In genomic region chr3:197178998-197179397, GRCh38 we compare ENCODE assay signal across 27 cellular contexts.
"Had no signal": no experiment of that assay in that cellular context is flagged by ENCODE, and none has a peak within 500 bp of the region (broad histone marks: within the 10 kb centered on the region; RNA-seq: fewer than 3 reads in every experiment).

No MANE protein-coding gene starts in this region.

- H3K4me1 ChIP-seq: Peyer's patch, SJSA1 had no signal

- H3K9me3 ChIP-seq: body of pancreas, Peyer's patch, SJSA1 had no signal

- H3K27ac ChIP-seq: body of pancreas, Peyer's patch, RWPE1, SJSA1 had no signal

- DNase-seq: activated B cell treated with CpG ODN at 0.5 μM for 24 hours; activated CD4-positive, alpha-beta T cell treated with anti-CD3 and anti-CD28 coated beads for 1 hour; activated CD4-positive, alpha-beta T cell treated with anti-CD3 and anti-CD28 coated beads, Interleukin-2, amount 10 ng/mL, durations not matched to agents 24 days and 14 days; activated CD4-positive, alpha-beta T cell treated with anti-CD3 and anti-CD28 coated beads, Interleukin-2, amount 50 U/mL, for 48 hours; activated CD8-positive, alpha-beta memory T cell treated with anti-CD3 and anti-CD28 coated beads, Interleukin-2, amount 10 ng/mL, durations not matched to agents 7 days and 5 days; activated effector memory CD4-positive, alpha-beta T cell treated with anti-CD3 and anti-CD28 coated beads, Interleukin-2, amount 50 U/mL, for 16 hours; activated naive CD4-positive, alpha-beta T cell treated with Interleukin-2 at 50 U/mL for 16 hours; activated naive CD8-positive, alpha-beta T cell treated with anti-CD3 and anti-CD28 coated beads, Interleukin-2, amount 10 ng/mL, durations not matched to agents 7 days and 5 days; activated T-cell treated with anti-CD3 and anti-CD28 coated beads, Interleukin-2, amount 50 U/mL, for 24 hours; aorta; body of pancreas; Karpas-422; MM.1S; NCI-H1105; NCI-H1436; NCI-H1694 treated with DMSO at 0.1 percent for 48 hours; NCI-H2029 treated with DMSO at 0.1 percent for 48 hours; NCI-H345; NCI-H510A; NCI-H526 treated with DMSO at 0.1 percent for 48 hours; Peyer's patch; SHP77; T-helper 9 cell had no signal

- H3K27me3 ChIP-seq: body of pancreas, Peyer's patch, SJSA1 had no signal

- ATAC-seq: activated CD8-positive, alpha-beta memory T cell treated with anti-CD3 and anti-CD28 coated beads, Interleukin-2, amount 10 ng/mL, durations not matched to agents 7 days and 5 days; body of pancreas; K562; SK-N-SH treated with all-trans-retinoic acid at 6 μM for 48 hours had no signal

- H3K36me3 ChIP-seq: Peyer's patch had no signal

- H3K4me3 ChIP-seq: body of pancreas, K562, Peyer's patch, SJSA1 had no signal
